In genomic region chr13:46893820-46894533, GRCh38 we compare ENCODE assay signal across 8 cellular contexts. TPM values are rescaled to one million over a fixed set of nuclear protein-coding genes. Genes with fewer than 3 reads are reported as not detected.
A peak's percentile ranks its signal among the peaks of the same experiment; 100 is the strongest.
DNase-seq lines count a peak whose midpoint lies in the region; ATAC-seq, FAIRE-seq and TF ChIP-seq lines count a peak whose summit lies in the region.

No MANE protein-coding gene starts in this region.

- peak; percentile 84 for DNase-seq in COLO668 (lab: John Stamatoyannopoulos, UW; ENCODE audit: unreplicated experiment)
- peak; percentile 39 for DNase-seq in HuH-7.5 (ENCODE audit: low spot score)
- peak; percentile 6 for DNase-seq in T1000 (lab: John Stamatoyannopoulos, UW)
- no peak for DNase-seq in astrocyte (ENCODE audit: low read depth)
- DNase-seq in hypothalamus (lab: John Stamatoyannopoulos, UW) = peak in 45 of 51 donors; percentile 14 to 85 (median 51)
- no peak for DNase-seq in retinal pigment epithelial cell (ENCODE audit: low read depth)
- no peak for DNase-seq in NCI-H1436 (lab: John Stamatoyannopoulos, UW)

- peak; percentile 87 for ATAC-seq in GM21367 (IDR thresholded peaks at IDR 0.05; ENCODE audit: unreplicated experiment)

- no peak overlapping the region for H3K27ac Mint-ChIP-seq in astrocyte (ENCODE audit: unreplicated experiment)

- peaks cover 5% of the 10 kb centered on the region for H3K4me1 ChIP-seq in astrocyte (ENCODE audit: insufficient read depth, low read length)

- H3K4me1 Mint-ChIP-seq in astrocyte (ENCODE audit: low read depth, unreplicated experiment) = peaks cover 11% of the 10 kb centered on the region

- H3K27ac ChIP-seq in astrocyte (ENCODE audit: low read depth, low read length) = no peak overlapping the region

- H3K4me3 Mint-ChIP-seq in astrocyte (ENCODE audit: unreplicated experiment) = peak overlapping the region; percentile 74

- H4K20me1 ChIP-seq in astrocyte (ENCODE audit: insufficient read depth, low read length) = no peaks in the 10 kb centered on the region

- H3K4me3 ChIP-seq in astrocyte (ENCODE audit: insufficient read depth, low read depth, low read length) (peak overlapping the region; percentile 68), retinal pigment epithelial cell (ENCODE audit: low read length) (peak overlapping the region; percentile 74)

- no peaks in the 10 kb centered on the region for H3K36me3 ChIP-seq in astrocyte (ENCODE audit: insufficient read depth, low read length)

- H3K9me3 ChIP-seq in astrocyte (ENCODE audit: insufficient read depth, low read depth, low read length) = no peaks in the 10 kb centered on the region

- TF ChIP-seq CTCF in astrocyte (IDR thresholded peaks at IDR 0.05; ENCODE audit: insufficient read depth, low read depth, low read length) = peak; percentile 51
- peak; percentile 88 for TF ChIP-seq CTCF in retinal pigment epithelial cell (conservative IDR thresholded peaks at IDR 0.05; ENCODE audit: low read depth, low read length)

- peak overlapping the region; percentile 93 for H2AFZ ChIP-seq in astrocyte (ENCODE audit: low read depth, low read length)

- no peaks in the 10 kb centered on the region for H3K36me3 Mint-ChIP-seq in astrocyte (ENCODE audit: low read depth, unreplicated experiment)

- no peak for FAIRE-seq in astrocyte (lab: Jason Lieb, UNC)

- no peaks in the 10 kb centered on the region for H3K79me2 ChIP-seq in astrocyte (ENCODE audit: insufficient read depth, low read length)

- H3K4me2 ChIP-seq in astrocyte (ENCODE audit: low read length) = peak overlapping the region; percentile 92

- H3K27me3 Mint-ChIP-seq in astrocyte (ENCODE audit: low read depth, unreplicated experiment) = peaks cover 28% of the 10 kb centered on the region

- peaks cover 4% of the 10 kb centered on the region for H3K9me3 Mint-ChIP-seq in astrocyte (ENCODE audit: unreplicated experiment)

- peak overlapping the region; percentile 76 for H3K9ac ChIP-seq in astrocyte (ENCODE audit: low read length)

- H3K27me3 ChIP-seq in astrocyte (ENCODE audit: insufficient read depth, low read length) = peaks cover 22% of the 10 kb centered on the region

RNA-seq across cellular contexts. Expression of gene HTR2A, which starts 2.9 kb away (rescaled TPM):
- total RNA-seq in astrocyte = not detected in 2 replicates

Comparison
In these comparisons a context has a peak if more than half of its experiments do, and no peak if none do; other contexts are left out.
1. DNase-seq: peak in COLO668 (single experiment), HuH-7.5 (single experiment), T1000 (single experiment) and hypothalamus (45 of 51); none in astrocyte (single experiment), retinal pigment epithelial cell (single experiment) and NCI-H1436 (single experiment).